Comparison of ENCODE assay signal across 9 cellular contexts in genomic region chr13:110023729-110024645, GRCh38.
DNase-seq lines count a peak whose midpoint lies in the region; ATAC-seq, FAIRE-seq and TF ChIP-seq lines count a peak whose summit lies in the region.
"Had no signal": no experiment of that assay in that cellular context is flagged by ENCODE, and none has a peak within 500 bp of the region (broad histone marks: within the 10 kb centered on the region; RNA-seq: fewer than 3 reads in every experiment).

No MANE protein-coding gene starts in this region.

- DNase-seq in NCI-H524 treated with DMSO at 0.1 percent for 48 hours (lab: John Stamatoyannopoulos, UW) (peak; percentile 13), fibroblast of gingiva (ENCODE audit: low read depth) (peak; percentile 82), pancreas (peak in 2 of 6 donors; percentile 13 to 34), GM13976 (ENCODE audit: low spot score) (no peak), KBM-7 (no peak)
- no peak for DNase-seq in activated CD4-positive, CD25-positive, alpha-beta regulatory T cell (lab: John Stamatoyannopoulos, UW)
- DNase-seq in activated CD4-positive, alpha-beta T cell treated with anti-CD3 and anti-CD28 coated beads, Interleukin-2, amount 50 U/mL, for 1 hour = no peak
- DNase-seq: adrenal gland had no signal

- no peak for FAIRE-seq in pancreas (lab: Jason Lieb, UNC)

- TF ChIP-seq CTCF in pancreas (IDR thresholded peaks at IDR 0.05) (no peak), GM13976 (IDR thresholded peaks at IDR 0.05; ENCODE audit: borderline replicate concordance, control extremely low read depth, extremely low read depth, insufficient read depth, missing control alignments) (no peak)

- no peaks in the 10 kb centered on the region for H3K27me3 ChIP-seq in pancreas
- H3K27me3 ChIP-seq: adrenal gland had no signal

- no peak overlapping the region for H3K4me3 ChIP-seq in pancreas
- H3K4me3 ChIP-seq: adrenal gland had no signal

- in situ Hi-C loops in GM13976 (cut with MboI; ENCODE audit: low sequenced_read_pairs, unreplicated experiment) = no loop called here
- in situ Hi-C loops in KBM-7 (cut with MboI; ENCODE audit: low pct_unique_long_range_greater_than_20kb, low sequenced_read_pairs) = no loop called here

- 59 to 61% methylated on average over 14 of the region's 14 CpGs for WGBS in pancreas, 2 donors

- H3K4me1 ChIP-seq in pancreas = no peaks in the 10 kb centered on the region
- H3K4me1 ChIP-seq: adrenal gland had no signal

- no peaks in the 10 kb centered on the region for H3K36me3 ChIP-seq in pancreas
- H3K36me3 ChIP-seq: adrenal gland had no signal

- no peaks in the 10 kb centered on the region for H3K9me3 ChIP-seq in pancreas
- H3K9me3 ChIP-seq: adrenal gland had no signal

- peak overlapping the region in 2 of 4 donors; percentile 17 to 38 for H3K27ac ChIP-seq in pancreas
- H3K27ac ChIP-seq: adrenal gland had no signal

- intact Hi-C loops in pancreas (cut with DNase I) = no loop called here

- peak; percentile 61 for ATAC-seq in GM18868 (IDR thresholded peaks at IDR 0.05; ENCODE audit: unreplicated experiment)
- ATAC-seq in pancreas = peak; percentile 70 to 94 (median 90)

Comparison
In these comparisons a context has a peak if more than half of its experiments do, and no peak if none do; other contexts are left out.
1. DNase-seq: peak in NCI-H524 treated with DMSO at 0.1 percent for 48 hours (single experiment) and fibroblast of gingiva (single experiment); none in activated CD4-positive, CD25-positive, alpha-beta regulatory T cell (0 of 4), GM13976 (single experiment), activated CD4-positive, alpha-beta T cell treated with anti-CD3 and anti-CD28 coated beads, Interleukin-2, amount 50 U/mL, for 1 hour (single experiment) and KBM-7 (single experiment).